ENCODE assay signal across 1 cellular context in genomic region chr5:98916540-98916939, GRCh38.
TF ChIP-seq lines count a peak whose summit lies in the region.

No MANE protein-coding gene starts in this region.

TF ChIP-seq in HEK293, 187 proteins besides CTCF, POLR2A, EP300 and RAD21:
- TF ChIP-seq BCL6B (tag by site-specific recombination; IDR thresholded peaks at IDR 0.05) (no peak), ZNF488 (tag by site-specific recombination; IDR thresholded peaks at IDR 0.05) (no peak), ZNF362 (tag by site-specific recombination; IDR thresholded peaks at IDR 0.05) (peak; percentile 62; the same call in 1 of the 2 replicates), ZNF266 (tag by site-specific recombination; IDR thresholded peaks at IDR 0.05; ENCODE audit: low read depth) (no peak)
